9 cellular contexts compared by ENCODE assay signal in genomic region chr9:131420913-131421312, GRCh38.
DNase-seq lines count a peak whose midpoint lies in the region; ATAC-seq and TF ChIP-seq lines count a peak whose summit lies in the region.
"Had no signal": no experiment of that assay in that cellular context is flagged by ENCODE, and none has a peak within 500 bp of the region (broad histone marks: within the 10 kb centered on the region; RNA-seq: fewer than 3 reads in every experiment).

No MANE protein-coding gene starts in this region.

- ATAC-seq in HG02938 (IDR thresholded peaks at IDR 0.05; ENCODE audit: unreplicated experiment): no peak
- ATAC-seq: pancreas had no signal

- H3K4me3 ChIP-seq in foreskin fibroblast (ENCODE audit: low read depth in 1 of 2, low read length in 2 of 2) (no peak overlapping the region), retinal pigment epithelial cell (ENCODE audit: low read length) (no peak overlapping the region)
- H3K4me3 ChIP-seq: pancreas had no signal

- peak; percentile 16 for DNase-seq in DMS53 (lab: John Stamatoyannopoulos, UW)
- DNase-seq in DMS53 treated with DMSO at 0.1 percent for 48 hours (lab: John Stamatoyannopoulos, UW; ENCODE audit: unreplicated experiment): no peak
- DNase-seq in T1000 (lab: John Stamatoyannopoulos, UW): peak; percentile 8
- DNase-seq in foreskin fibroblast: peak; percentile 63 to 86
- DNase-seq in retinal pigment epithelial cell (ENCODE audit: low read depth): no peak
- no peak for DNase-seq in inferior parietal cortex (ENCODE audit: extremely low spot score)
- no peak for DNase-seq in NCI-H526 (lab: John Stamatoyannopoulos, UW)
- DNase-seq: pancreas had no signal

- no peak for TF ChIP-seq CTCF in foreskin fibroblast (IDR thresholded peaks at IDR 0.05; ENCODE audit: low read depth, low read length)
- TF ChIP-seq CTCF in retinal pigment epithelial cell (conservative IDR thresholded peaks at IDR 0.05; ENCODE audit: low read depth, low read length): peak; percentile 26

Comparison
In these comparisons a context has a peak if more than half of its experiments do, and no peak if none do; other contexts are left out.
1. DNase-seq: peak in DMS53 (single experiment), T1000 (single experiment) and foreskin fibroblast (2 of 2); none in DMS53 treated with DMSO at 0.1 percent for 48 hours (single experiment), retinal pigment epithelial cell (single experiment), inferior parietal cortex (single experiment) and NCI-H526 (0 of 2).